25 cellular contexts compared by ENCODE assay signal in the genomic region with DNA sequence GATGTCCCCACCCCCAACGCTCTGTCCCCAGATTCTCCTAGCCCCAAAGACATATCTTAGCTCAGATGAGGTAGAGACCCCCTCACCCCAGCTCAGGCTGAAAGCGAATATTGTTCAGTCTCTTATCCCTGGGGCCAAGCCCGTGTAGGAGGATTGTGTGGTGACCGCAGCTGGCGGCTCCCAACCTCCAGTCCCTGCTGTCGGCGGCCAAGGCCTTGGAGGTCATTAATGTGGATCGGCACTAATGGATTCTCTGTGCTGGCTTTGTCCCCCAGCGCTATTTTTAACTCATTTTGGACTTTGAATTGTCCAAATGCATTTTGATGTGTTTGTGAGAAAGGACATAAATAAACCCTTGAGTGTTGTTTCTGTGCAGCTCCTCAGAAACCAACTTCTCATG.
"Had no signal": no experiment of that assay in that cellular context is flagged by ENCODE, and none has a peak within 500 bp of the region (broad histone marks: within the 10 kb centered on the region; RNA-seq: fewer than 3 reads in every experiment).

No MANE protein-coding gene starts in this region.

- H3K27me3 ChIP-seq: vagina had no signal

- H3K4me3 ChIP-seq: breast epithelium, left lung, lower lobe of right lung, smooth muscle cell, vagina had no signal

- H3K4me2 ChIP-seq: smooth muscle cell had no signal

- H3K4me3 Mint-ChIP-seq: activated B cell treated with CpG ODN at 0.5 μM for 24 hours; activated T-cell treated with anti-CD3 and anti-CD28 coated beads, Interleukin-2, amount 50 U/mL, for 72 hours; naive B cell; stimulated activated memory B cell treated with anti-CD40 and anti-IgM and Interleukin-4, amounts not matched to agents 10 μg/mL and 1 μg/mL and 100 μg/mL, for 72 hours; stimulated activated naive CD8-positive, alpha-beta T cell treated with anti-CD3 and anti-CD28 coated beads, Interleukin-15, amount 100 ng/mL, for 72 hours; type B pancreatic cell had no signal

- H3K27ac Mint-ChIP-seq: activated B cell treated with CpG ODN at 0.5 μM for 24 hours; activated T-cell treated with anti-CD3 and anti-CD28 coated beads, Interleukin-2, amount 50 U/mL, for 72 hours; naive B cell; stimulated activated memory B cell treated with anti-CD40 and anti-IgM and Interleukin-4, amounts not matched to agents 10 μg/mL and 1 μg/mL and 100 μg/mL, for 72 hours; stimulated activated naive CD8-positive, alpha-beta T cell treated with anti-CD3 and anti-CD28 coated beads, Interleukin-15, amount 100 ng/mL, for 72 hours had no signal

- H3K4me1 ChIP-seq: breast epithelium, left lung, lower lobe of right lung had no signal

- H3K27me3 Mint-ChIP-seq: activated B cell treated with CpG ODN at 0.5 μM for 24 hours, naive B cell had no signal

- H3K36me3 Mint-ChIP-seq: activated naive CD4-positive, alpha-beta T cell treated with anti-CD3 and anti-CD28 coated beads, Interleukin-2, amount 50 U/mL, for 72 hours; naive B cell; stimulated activated memory B cell treated with anti-CD40 and anti-IgM and Interleukin-4, amounts not matched to agents 10 μg/mL and 1 μg/mL and 100 μg/mL, for 72 hours; type B pancreatic cell had no signal

- H3K4me1 Mint-ChIP-seq: activated B cell treated with CpG ODN at 0.5 μM for 24 hours; naive B cell; stimulated activated memory B cell treated with anti-CD40 and anti-IgM and Interleukin-4, amounts not matched to agents 10 μg/mL and 1 μg/mL and 100 μg/mL, for 72 hours; stimulated activated naive CD8-positive, alpha-beta T cell treated with anti-CD3 and anti-CD28 coated beads, Interleukin-15, amount 100 ng/mL, for 72 hours had no signal

- H3K27ac ChIP-seq: breast epithelium, left lung, lower lobe of right lung had no signal

- ATAC-seq: activated naive CD4-positive, alpha-beta T cell treated with anti-CD3 and anti-CD28 coated beads, Interleukin-2, amount 50 U/mL, for 72 hours; activated T-cell treated with anti-CD3 and anti-CD28 coated beads, Interleukin-2, amount 50 U/mL, for 72 hours; esophagus mucosa; left lung; lower lobe of right lung; sciatic nerve; stimulated activated memory B cell treated with anti-CD40 and anti-IgM and Interleukin-4, amounts not matched to agents 10 μg/mL and 1 μg/mL and 100 μg/mL, for 72 hours; stimulated activated naive CD8-positive, alpha-beta T cell treated with anti-CD3 and anti-CD28 coated beads, Interleukin-15, amount 100 ng/mL, for 72 hours had no signal

- H3K9me3 ChIP-seq: lower lobe of right lung, vagina had no signal

- DNase-seq: activated B cell treated with CpG ODN at 0.5 μM for 24 hours; activated CD4-positive, alpha-beta T cell treated with anti-CD3 and anti-CD28 coated beads, Interleukin-2, amount 50 U/mL, for 1 hour; activated naive CD4-positive, alpha-beta T cell; activated T-cell treated with anti-CD3 and anti-CD28 coated beads for 4 hours; activated T-cell treated with anti-CD3 and anti-CD28 coated beads, Interleukin-2, amount 50 U/mL, for 72 hours; central memory CD4-positive, alpha-beta T cell; foreskin fibroblast; kidney glomerular epithelial cell; left lung; lower lobe of right lung; mesendoderm; naive B cell; stimulated activated CD4-positive, alpha-beta T cell treated with anti-CD3 and anti-CD28 coated beads, Interleukin-1b, Interleukin-23, amount 100 ng/mL, for 48 hours; stimulated activated CD4-positive, alpha-beta T cell treated with anti-CD3 and anti-CD28 coated beads, Interleukin-4, amount 100 ng/mL, for 4 hours; stimulated activated CD8-positive, alpha-beta memory T cell treated with anti-CD3 and anti-CD28 coated beads, Interleukin-4, amount 100 ng/mL, for 48 hours; stimulated activated naive CD8-positive, alpha-beta T cell treated with anti-CD3 and anti-CD28 coated beads, Interleukin-15, amount 100 ng/mL, for 72 hours; T-helper 2 cell had no signal

- H3K9me3 Mint-ChIP-seq: activated B cell treated with CpG ODN at 0.5 μM for 24 hours; activated naive CD4-positive, alpha-beta T cell treated with anti-CD3 and anti-CD28 coated beads, Interleukin-2, amount 50 U/mL, for 72 hours; activated T-cell treated with anti-CD3 and anti-CD28 coated beads, Interleukin-2, amount 50 U/mL, for 72 hours; stimulated activated naive CD8-positive, alpha-beta T cell treated with anti-CD3 and anti-CD28 coated beads, Interleukin-15, amount 100 ng/mL, for 72 hours; type B pancreatic cell had no signal

- H3K36me3 ChIP-seq: breast epithelium, left lung, lower lobe of right lung, vagina had no signal
